1 cellular context compared by ENCODE assay signal in the genomic region with DNA sequence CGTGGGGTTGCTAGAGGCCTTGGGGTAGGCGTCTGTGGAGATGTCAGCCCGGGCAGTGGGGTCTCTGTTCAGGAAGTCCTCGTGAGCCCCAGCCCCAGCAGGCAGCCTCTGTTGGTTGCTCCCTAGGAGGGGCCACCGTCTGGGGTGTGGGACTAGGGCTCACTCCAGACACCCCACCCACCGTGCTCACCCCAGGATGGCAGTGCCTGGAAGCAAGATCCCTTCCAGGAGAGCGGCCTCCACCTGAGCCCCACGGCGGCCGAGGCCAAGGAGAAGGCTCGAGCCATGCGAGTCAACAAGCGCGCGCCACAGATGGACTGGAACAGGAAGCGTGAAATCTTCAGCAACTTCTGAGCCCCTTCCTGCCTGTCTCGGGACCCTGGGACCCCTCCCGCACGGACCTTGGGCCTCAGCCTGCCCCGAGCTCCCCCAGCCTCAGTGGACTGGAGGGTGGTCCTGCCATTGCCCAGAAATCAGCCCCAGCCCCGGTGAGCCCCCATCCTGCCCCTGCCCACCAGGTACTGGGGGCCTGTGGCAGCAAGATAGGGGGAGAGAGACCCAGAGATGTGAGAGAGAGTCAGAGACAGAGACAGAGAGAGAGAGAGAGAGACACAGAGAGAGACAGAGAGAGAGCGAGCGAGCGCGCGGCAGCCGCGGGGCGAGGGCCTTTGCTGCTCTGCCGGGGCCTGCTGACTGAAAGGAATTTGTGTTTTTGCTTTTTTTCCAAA.
TF ChIP-seq lines count a peak whose summit lies in the region.

No MANE protein-coding gene starts in this region.

TF ChIP-seq in liver, 16 proteins besides CTCF, POLR2A, EP300 and RAD21 (continued from another document):
- TF ChIP-seq, protein P1, sequence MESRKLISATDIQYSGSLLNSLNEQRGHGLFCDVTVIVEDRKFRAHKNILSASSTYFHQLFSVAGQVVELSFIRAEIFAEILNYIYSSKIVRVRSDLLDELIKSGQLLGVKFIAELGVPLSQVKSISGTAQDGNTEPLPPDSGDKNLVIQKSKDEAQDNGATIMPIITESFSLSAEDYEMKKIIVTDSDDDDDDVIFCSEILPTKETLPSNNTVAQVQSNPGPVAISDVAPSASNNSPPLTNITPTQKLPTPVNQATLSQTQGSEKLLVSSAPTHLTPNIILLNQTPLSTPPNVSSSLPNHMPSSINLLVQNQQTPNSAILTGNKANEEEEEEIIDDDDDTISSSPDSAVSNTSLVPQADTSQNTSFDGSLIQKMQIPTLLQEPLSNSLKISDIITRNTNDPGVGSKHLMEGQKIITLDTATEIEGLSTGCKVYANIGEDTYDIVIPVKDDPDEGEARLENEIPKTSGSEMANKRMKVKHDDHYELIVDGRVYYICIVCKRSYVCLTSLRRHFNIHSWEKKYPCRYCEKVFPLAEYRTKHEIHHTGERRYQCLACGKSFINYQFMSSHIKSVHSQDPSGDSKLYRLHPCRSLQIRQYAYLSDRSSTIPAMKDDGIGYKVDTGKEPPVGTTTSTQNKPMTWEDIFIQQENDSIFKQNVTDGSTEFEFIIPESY (IDR thresholded peaks at IDR 0.05): no peak
- TF ChIP-seq RXRA (IDR thresholded peaks at IDR 0.05) (no peak), FOXA1 (IDR thresholded peaks at IDR 0.05) (no peak), TAF1 (conservative IDR thresholded peaks at IDR 0.05) (no peak), NR2F2 (IDR thresholded peaks at IDR 0.05) (no peak), FOXA2 (IDR thresholded peaks at IDR 0.05) (no peak), YY1 (IDR thresholded peaks at IDR 0.05) (no peak)
- TF ChIP-seq, protein P2, sequence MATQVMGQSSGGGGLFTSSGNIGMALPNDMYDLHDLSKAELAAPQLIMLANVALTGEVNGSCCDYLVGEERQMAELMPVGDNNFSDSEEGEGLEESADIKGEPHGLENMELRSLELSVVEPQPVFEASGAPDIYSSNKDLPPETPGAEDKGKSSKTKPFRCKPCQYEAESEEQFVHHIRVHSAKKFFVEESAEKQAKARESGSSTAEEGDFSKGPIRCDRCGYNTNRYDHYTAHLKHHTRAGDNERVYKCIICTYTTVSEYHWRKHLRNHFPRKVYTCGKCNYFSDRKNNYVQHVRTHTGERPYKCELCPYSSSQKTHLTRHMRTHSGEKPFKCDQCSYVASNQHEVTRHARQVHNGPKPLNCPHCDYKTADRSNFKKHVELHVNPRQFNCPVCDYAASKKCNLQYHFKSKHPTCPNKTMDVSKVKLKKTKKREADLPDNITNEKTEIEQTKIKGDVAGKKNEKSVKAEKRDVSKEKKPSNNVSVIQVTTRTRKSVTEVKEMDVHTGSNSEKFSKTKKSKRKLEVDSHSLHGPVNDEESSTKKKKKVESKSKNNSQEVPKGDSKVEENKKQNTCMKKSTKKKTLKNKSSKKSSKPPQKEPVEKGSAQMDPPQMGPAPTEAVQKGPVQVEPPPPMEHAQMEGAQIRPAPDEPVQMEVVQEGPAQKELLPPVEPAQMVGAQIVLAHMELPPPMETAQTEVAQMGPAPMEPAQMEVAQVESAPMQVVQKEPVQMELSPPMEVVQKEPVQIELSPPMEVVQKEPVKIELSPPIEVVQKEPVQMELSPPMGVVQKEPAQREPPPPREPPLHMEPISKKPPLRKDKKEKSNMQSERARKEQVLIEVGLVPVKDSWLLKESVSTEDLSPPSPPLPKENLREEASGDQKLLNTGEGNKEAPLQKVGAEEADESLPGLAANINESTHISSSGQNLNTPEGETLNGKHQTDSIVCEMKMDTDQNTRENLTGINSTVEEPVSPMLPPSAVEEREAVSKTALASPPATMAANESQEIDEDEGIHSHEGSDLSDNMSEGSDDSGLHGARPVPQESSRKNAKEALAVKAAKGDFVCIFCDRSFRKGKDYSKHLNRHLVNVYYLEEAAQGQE (IDR thresholded peaks at IDR 0.05): no peak
- TF ChIP-seq, protein P3, sequence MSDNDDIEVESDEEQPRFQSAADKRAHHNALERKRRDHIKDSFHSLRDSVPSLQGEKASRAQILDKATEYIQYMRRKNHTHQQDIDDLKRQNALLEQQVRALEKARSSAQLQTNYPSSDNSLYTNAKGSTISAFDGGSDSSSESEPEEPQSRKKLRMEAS (IDR thresholded peaks at IDR 0.05): no peak
